8 cellular contexts compared by ENCODE assay signal in genomic region chr1:7703321-7704213, GRCh38.
DNase-seq lines count a peak whose midpoint lies in the region; ATAC-seq and TF ChIP-seq lines count a peak whose summit lies in the region.

No MANE protein-coding gene starts in this region.

- H3K4me1 ChIP-seq in mesenchymal stem cell (ENCODE audit: control insufficient read depth, insufficient read depth, low read depth, low read length): peaks cover 14% of the 10 kb centered on the region

- no peaks in the 10 kb centered on the region for H3K9me3 ChIP-seq in CD4-positive, alpha-beta T cell (ENCODE audit: control insufficient read depth, low read length)
- H3K9me3 ChIP-seq in MG63 (no peaks in the 10 kb centered on the region), mesenchymal stem cell (ENCODE audit: control insufficient read depth, low read length) (no peaks in the 10 kb centered on the region)

- H3K27me3 Mint-ChIP-seq in CD4-positive, alpha-beta T cell: peaks cover 55% of the 10 kb centered on the region
- H3K27me3 Mint-ChIP-seq in activated naive CD8-positive, alpha-beta T cell treated with anti-CD3 and anti-CD28 coated beads, Interleukin-2, amount 10 ng/mL, durations not matched to agents 7 days and 5 days: peaks cover 65% of the 10 kb centered on the region

- intact Hi-C loops in CD4-positive, alpha-beta T cell (cut with DNase I, micrococcal nuclease): loop anchor here in 1 of 2 experiments (2.0 kb wide), 1 partner anchor 79 kb away; no protein-coding TSS in a partner anchor

- H3K18ac ChIP-seq in mesenchymal stem cell (ENCODE audit: low read depth in 1 of 2, low read length in 2 of 2): no peak overlapping the region

- H3K27ac Mint-ChIP-seq in CD4-positive, alpha-beta T cell: peak overlapping the region; percentile 8
- H3K27ac Mint-ChIP-seq in activated naive CD8-positive, alpha-beta T cell treated with anti-CD3 and anti-CD28 coated beads, Interleukin-2, amount 10 ng/mL, durations not matched to agents 7 days and 5 days: no peak overlapping the region

- H3K79me1 ChIP-seq in mesenchymal stem cell (replicated peaks; ENCODE audit: low read length, poor library complexity, severe bottlenecking): no peaks in the 10 kb centered on the region

- CTCF ChIA-PET in CD4-positive, alpha-beta T cell (lab: Charles Lee): interaction anchor here (0.9 to 1.6 kb wide), 2 partner anchors 34 kb away, joined by 3 read pairs; no protein-coding TSS in a partner anchor

- peaks cover 35% of the 10 kb centered on the region for H3K4me1 Mint-ChIP-seq in CD4-positive, alpha-beta T cell (ENCODE audit: low read depth)
- peaks cover 9% of the 10 kb centered on the region for H3K4me1 Mint-ChIP-seq in activated naive CD8-positive, alpha-beta T cell treated with anti-CD3 and anti-CD28 coated beads, Interleukin-2, amount 10 ng/mL, durations not matched to agents 7 days and 5 days

- H3K4me2 ChIP-seq in mesenchymal stem cell (ENCODE audit: low read length, poor library complexity, severe bottlenecking): peak overlapping the region; percentile 31

- ATAC-seq in CD4-positive, alpha-beta T cell (ENCODE audit: poor library complexity): peak; percentile 18
- ATAC-seq in activated naive CD8-positive, alpha-beta T cell treated with anti-CD3 and anti-CD28 coated beads, Interleukin-2, amount 10 ng/mL, durations not matched to agents 7 days and 5 days (ENCODE audit: low read depth): peak; percentile 2
- ATAC-seq in GM21825 (IDR thresholded peaks at IDR 0.05; ENCODE audit: unreplicated experiment) (no peak), GM21526 (IDR thresholded peaks at IDR 0.05; ENCODE audit: low FRiP score, unreplicated experiment) (no peak)

- H2AK5ac ChIP-seq in mesenchymal stem cell (ENCODE audit: low read length, severe bottlenecking): no peak overlapping the region

- H4K91ac ChIP-seq in mesenchymal stem cell (ENCODE audit: low read length): no peak overlapping the region

- H3K27ac ChIP-seq in CD4-positive, alpha-beta T cell (ENCODE audit: low read depth, low read length): no peak overlapping the region
- H3K27ac ChIP-seq in mesenchymal stem cell (ENCODE audit: low read length, poor library complexity, severe bottlenecking): no peak overlapping the region

- POLR2A ChIA-PET in CD4-positive, alpha-beta T cell (lab: Charles Lee): interaction anchor here (0.6 to 1.0 kb wide), 3 partner anchors 34 to 1175 kb away, joined by 3 to 4 read pairs (median 3); partner anchors contain the start of gene ENO1
- POLR2A ChIA-PET in activated naive CD8-positive, alpha-beta T cell treated with anti-CD3 and anti-CD28 coated beads, Interleukin-2, amount 10 ng/mL, durations not matched to agents 7 days and 5 days (lab: Charles Lee): interaction anchor here (0.6 kb wide), 1 partner anchor 23 kb away, joined by 4 read pairs; no protein-coding TSS in a partner anchor

- peak in 5 of 10 experiments; percentile 6 to 30 (median 21) for DNase-seq in CD4-positive, alpha-beta T cell
- peak; percentile 49 for DNase-seq in MG63
- DNase-seq in activated naive CD8-positive, alpha-beta T cell treated with anti-CD3 and anti-CD28 coated beads, Interleukin-2, amount 10 ng/mL, durations not matched to agents 7 days and 5 days: no peak
- no peak for DNase-seq in mesenchymal stem cell
- no peak for DNase-seq in HuH-7 (ENCODE audit: low spot score)
- DNase-seq in GM13976 (ENCODE audit: low spot score): no peak

- H3K9me3 Mint-ChIP-seq in CD4-positive, alpha-beta T cell: no peaks in the 10 kb centered on the region
- H3K9me3 Mint-ChIP-seq in activated naive CD8-positive, alpha-beta T cell treated with anti-CD3 and anti-CD28 coated beads, Interleukin-2, amount 10 ng/mL, durations not matched to agents 7 days and 5 days: no peaks in the 10 kb centered on the region

- H3K9ac ChIP-seq in mesenchymal stem cell (ENCODE audit: low read length): no peak overlapping the region

- peak overlapping the region; percentile 67 for H3K4me3 Mint-ChIP-seq in CD4-positive, alpha-beta T cell
- peak overlapping the region; percentile 58 for H3K4me3 Mint-ChIP-seq in activated naive CD8-positive, alpha-beta T cell treated with anti-CD3 and anti-CD28 coated beads, Interleukin-2, amount 10 ng/mL, durations not matched to agents 7 days and 5 days

- peak overlapping the region; percentile 28 for H2BK15ac ChIP-seq in mesenchymal stem cell (ENCODE audit: low read depth, poor library complexity, severe bottlenecking)

- no peak overlapping the region for H3K4ac ChIP-seq in mesenchymal stem cell (ENCODE audit: low read depth in 1 of 2, low read length in 2 of 2)

- peak overlapping the region; percentile 31 for H2AFZ ChIP-seq in mesenchymal stem cell (ENCODE audit: low read depth, low read length)

- H3K23ac ChIP-seq in mesenchymal stem cell (ENCODE audit: low read length in 2 of 2): no peak overlapping the region

- 9% methylated on average over 23 of the region's 60 CpGs for WGBS in mesenchymal stem cell

- no peaks in the 10 kb centered on the region for H3K36me3 Mint-ChIP-seq in CD4-positive, alpha-beta T cell (ENCODE audit: low read depth)
- H3K36me3 Mint-ChIP-seq in activated naive CD8-positive, alpha-beta T cell treated with anti-CD3 and anti-CD28 coated beads, Interleukin-2, amount 10 ng/mL, durations not matched to agents 7 days and 5 days: no peaks in the 10 kb centered on the region

- H2BK120ac ChIP-seq in mesenchymal stem cell (ENCODE audit: low read depth, low read length): no peak overlapping the region

- no peak overlapping the region for H2BK5ac ChIP-seq in mesenchymal stem cell (ENCODE audit: low read depth, low read length, poor library complexity, severe bottlenecking)

- H3K4me3 ChIP-seq in MG63 (no peak overlapping the region), mesenchymal stem cell (ENCODE audit: insufficient read depth in 1 of 2, low read depth in 1 of 2, low read length in 2 of 2) (peak overlapping the region in 1 of 2 experiments; percentile 61)

- H2BK12ac ChIP-seq in mesenchymal stem cell (ENCODE audit: low read length in 2 of 2): no peak overlapping the region

- H3K27me3 ChIP-seq in CD4-positive, alpha-beta T cell (ENCODE audit: control insufficient read depth, insufficient read depth, low read length): peaks cover 44% of the 10 kb centered on the region
- H3K27me3 ChIP-seq in MG63 (peaks cover 26% of the 10 kb centered on the region), mesenchymal stem cell (ENCODE audit: control insufficient read depth in 1 of 2, insufficient read depth in 1 of 2, low read length in 2 of 2) (peaks cover 35 to 68% of the 10 kb centered on the region in 2 experiments)

- no peaks in the 10 kb centered on the region for H3K36me3 ChIP-seq in MG63
- peaks cover 0 to 3% of the 10 kb centered on the region in 2 experiments for H3K36me3 ChIP-seq in mesenchymal stem cell (ENCODE audit: control insufficient read depth in 1 of 2, insufficient read depth in 2 of 2, low read depth in 1 of 2, low read length in 2 of 2)

- in situ Hi-C loops in GM13976 (cut with MboI; ENCODE audit: low sequenced_read_pairs, unreplicated experiment): no loop called here

- no peak overlapping the region for H3K14ac ChIP-seq in mesenchymal stem cell (ENCODE audit: low read length in 2 of 2)

- H4K8ac ChIP-seq in mesenchymal stem cell (ENCODE audit: low read length): no peak overlapping the region

- TF ChIP-seq CTCF in CD4-positive, alpha-beta T cell (IDR thresholded peaks at IDR 0.05): no peak
- no peak for TF ChIP-seq CTCF in GM13976 (IDR thresholded peaks at IDR 0.05; ENCODE audit: borderline replicate concordance, control extremely low read depth, extremely low read depth, insufficient read depth, missing control alignments)

Comparison
In these comparisons a context has a peak if more than half of its experiments do, and no peak if none do; other contexts are left out.
1. ATAC-seq: peak in CD4-positive, alpha-beta T cell (single experiment) and activated naive CD8-positive, alpha-beta T cell treated with anti-CD3 and anti-CD28 coated beads, Interleukin-2, amount 10 ng/mL, durations not matched to agents 7 days and 5 days (single experiment); none in GM21825 (single experiment) and GM21526 (single experiment).